Comparison of ENCODE assay signal across 1 cellular context in genomic region chr21:45259206-45259795, GRCh38.
TF ChIP-seq lines count a peak whose summit lies in the region.

No MANE protein-coding gene starts in this region.

TF ChIP-seq in HepG2, 621 proteins besides CTCF, POLR2A, EP300 and RAD21 (continued from another document):
- TF ChIP-seq ZSCAN12 (CRISPR knock-in tag; IDR thresholded peaks at IDR 0.05) (no peak), TOPORS (CRISPR knock-in tag; IDR thresholded peaks at IDR 0.05) (no peak), ZNF234 (CRISPR knock-in tag; conservative IDR thresholded peaks at IDR 0.05) (no peak), MAFF (IDR thresholded peaks at IDR 0.05; ENCODE audit: low read depth, low read length) (no peak), MXD3 (CRISPR knock-in tag; IDR thresholded peaks at IDR 0.05) (no peak), POLR2G (IDR thresholded peaks at IDR 0.05; ENCODE audit: low read depth, low read length) (no peak), NR2F2 (IDR thresholded peaks at IDR 0.05; ENCODE audit: borderline replicate concordance, low read depth) (no peak), TBL1XR1 (IDR thresholded peaks at IDR 0.05; ENCODE audit: borderline replicate concordance, low read length, partially characterized antibody) (no peak), CREM (IDR thresholded peaks at IDR 0.05) (no peak), CREM (CRISPR knock-in tag; IDR thresholded peaks at IDR 0.05) (no peak), ZNF496 (CRISPR knock-in tag; IDR thresholded peaks at IDR 0.05; ENCODE audit: insufficient replicate concordance) (no peak), ZMYM2 (CRISPR knock-in tag; IDR thresholded peaks at IDR 0.05) (no peak), ZNF414 (CRISPR knock-in tag; IDR thresholded peaks at IDR 0.05) (no peak), ZSCAN9 (CRISPR knock-in tag; IDR thresholded peaks at IDR 0.05; ENCODE audit: borderline replicate concordance) (no peak), BRCA1 (CRISPR knock-in tag; IDR thresholded peaks at IDR 0.05) (no peak), HOMEZ (CRISPR knock-in tag; IDR thresholded peaks at IDR 0.05; ENCODE audit: low read depth) (no peak), NR2F1 (CRISPR knock-in tag; IDR thresholded peaks at IDR 0.05) (no peak), SRSF4 (IDR thresholded peaks at IDR 0.05; ENCODE audit: low read depth, low read length, poor library complexity, severe bottlenecking) (no peak)
